ENCODE assay signal across 8 cellular contexts in the genomic region with DNA sequence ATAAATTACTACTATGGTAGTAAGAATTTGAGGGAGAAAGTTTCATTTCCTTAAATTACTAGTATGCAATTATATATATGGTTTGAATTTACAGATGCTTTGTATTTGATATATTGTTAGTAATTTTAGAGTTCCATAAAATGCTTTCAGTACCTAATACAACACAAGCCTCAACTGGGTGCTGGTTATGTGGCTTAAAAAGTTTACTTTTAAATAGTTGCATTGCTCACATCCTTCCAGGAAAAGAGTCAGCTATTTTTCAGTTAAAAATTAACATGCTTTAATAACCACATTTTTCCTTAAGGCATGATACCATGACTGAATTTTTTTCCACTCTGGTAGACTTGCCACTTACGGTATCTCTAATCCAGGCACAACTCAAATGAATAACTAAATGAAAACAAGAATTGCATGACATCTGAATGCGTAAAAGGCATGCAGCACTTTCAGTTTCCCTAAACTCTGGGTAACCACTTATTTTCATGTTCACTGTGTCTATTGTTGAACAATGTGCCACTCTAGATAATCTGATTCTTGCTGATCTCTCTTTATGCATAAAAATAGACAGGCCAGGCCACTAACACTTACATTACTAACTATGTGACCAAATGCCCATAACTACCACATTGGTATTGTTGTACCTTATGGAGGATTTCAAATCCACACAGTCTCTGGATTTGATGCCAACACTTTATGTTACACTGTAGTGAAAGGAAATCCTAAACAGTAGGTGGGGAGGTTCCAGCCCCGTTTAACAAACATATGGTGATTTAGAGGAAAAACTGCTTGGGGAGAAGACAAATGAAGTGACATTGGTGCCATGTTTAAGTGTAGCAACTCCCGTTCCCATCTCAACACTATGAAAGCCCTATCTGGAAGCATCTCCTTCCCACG. TPM values are rescaled to one million over a fixed set of nuclear protein-coding genes. Genes with fewer than 3 reads are reported as not detected.
DNase-seq lines count a peak whose midpoint lies in the region; ATAC-seq and TF ChIP-seq lines count a peak whose summit lies in the region.

No MANE protein-coding gene starts in this region.

- ATAC-seq in GM21360 (IDR thresholded peaks at IDR 0.05; ENCODE audit: unreplicated experiment) (peak; percentile 92), HG03565 (IDR thresholded peaks at IDR 0.05; ENCODE audit: unreplicated experiment) (peak; percentile 96)

- peak overlapping the region; percentile 46 for H3K27ac ChIP-seq in epithelial cell of prostate

- intact Hi-C loops in CD14-positive monocyte (cut with micrococcal nuclease) = no loop called here

- DNase-seq in ELR (ENCODE audit: low read depth) (peak; percentile 62), epithelial cell of prostate (ENCODE audit: low read depth, low spot score) (peak; percentile 20), DMS 273 (lab: John Stamatoyannopoulos, UW; ENCODE audit: unreplicated experiment) (no peak), ecto neural progenitor cell (ENCODE audit: low spot score) (no peak), CD14-positive monocyte (ENCODE audit: low spot score) (no peak)
- no peak for DNase-seq in central memory CD4-positive, alpha-beta T cell

- H3K9me3 Mint-ChIP-seq in CD14-positive monocyte = peaks cover 0 to 3% (median 0%) of the 10 kb centered on the region in 7 donors

- H3K27me3 Mint-ChIP-seq in CD14-positive monocyte (ENCODE audit: low read depth in 3 of 3) = peaks cover 0 to 7% (median 5%) of the 10 kb centered on the region in 3 donors

- H3K36me3 Mint-ChIP-seq in CD14-positive monocyte = no peaks in the 10 kb centered on the region

- H3K4me3 Mint-ChIP-seq in CD14-positive monocyte = peak overlapping the region in 1 of 2 donors; percentile 69

- no peak for TF ChIP-seq CTCF in CD14-positive monocyte (IDR thresholded peaks at IDR 0.05)

- no peak overlapping the region for H3K27ac Mint-ChIP-seq in CD14-positive monocyte

- peaks cover 11% of the 10 kb centered on the region for H3K4me1 Mint-ChIP-seq in CD14-positive monocyte

RNA-seq across cellular contexts. Expression of gene SLC35F5, which starts 35.5 kb away (rescaled TPM):
- polyA plus RNA-seq in CD14-positive monocyte = 10 to 100 TPM; 13.6 to 18.2 TPM

Comparison
In these comparisons a context has a peak if more than half of its experiments do, and no peak if none do; other contexts are left out.
1. DNase-seq: peak in ELR (single experiment) and epithelial cell of prostate (single experiment); none in DMS 273 (single experiment), ecto neural progenitor cell (single experiment), central memory CD4-positive, alpha-beta T cell (single experiment) and CD14-positive monocyte (single experiment).